25 cellular contexts compared by ENCODE assay signal in genomic region chr2:86258106-86258505, GRCh38. TPM values are rescaled to one million over a fixed set of nuclear protein-coding genes. Genes with fewer than 3 reads are reported as not detected.
A peak's percentile ranks its signal among the peaks of the same experiment; 100 is the strongest.
DNase-seq lines count a peak whose midpoint lies in the region; ATAC-seq, FAIRE-seq and TF ChIP-seq lines count a peak whose summit lies in the region.
"Had no signal": no experiment of that assay in that cellular context is flagged by ENCODE, and none has a peak within 500 bp of the region (broad histone marks: within the 10 kb centered on the region; RNA-seq: fewer than 3 reads in every experiment).

No MANE protein-coding gene starts in this region.

- ATAC-seq in GM23338 (no peak), GM12878 (no peak)

- CTCF ChIA-PET in GM12878 (lab: Yijun Ruan, JAX): no interaction called here

- POLR2A ChIA-PET in GM12878 (lab: Charles Lee): interaction anchor here (1.1 kb wide), 1 partner anchor 17 kb away, joined by 3 read pairs; no protein-coding TSS in a partner anchor

- H3K9me3 ChIP-seq in GM12878 (replicated peaks; ENCODE audit: control insufficient read depth, insufficient read depth, low read length): no peaks in the 10 kb centered on the region
- H3K9me3 ChIP-seq: BE2C, BLaER1 had no signal

- TF ChIP-seq RAD21 in GM12878 (IDR thresholded peaks at IDR 0.05; ENCODE audit: insufficient read depth, low read depth, low read length): no peak

- no peaks in the 10 kb centered on the region for H4K20me1 ChIP-seq in GM23338 (replicated peaks; ENCODE audit: insufficient read depth)
- no peaks in the 10 kb centered on the region for H4K20me1 ChIP-seq in GM12878 (ENCODE audit: control insufficient read depth, insufficient read depth)
- H4K20me1 ChIP-seq: BLaER1 had no signal

- RAD21 ChIA-PET in GM12878 (lab: Charles Lee; ENCODE audit: unreplicated experiment): no interaction called here

- intact Hi-C loops in GM12878 (cut with micrococcal nuclease; ENCODE audit: unreplicated experiment): no loop called here

- H3K9me3 Mint-ChIP-seq in GM23338 (no peaks in the 10 kb centered on the region), neural crest cell (no peaks in the 10 kb centered on the region), mesothelial cell of epicardium (no peaks in the 10 kb centered on the region)
- H3K9me3 Mint-ChIP-seq: CD8-positive, alpha-beta memory T cell had no signal

- H3K27ac ChIP-seq in GM23338 (ENCODE audit: low read depth): no peak overlapping the region
- H3K27ac ChIP-seq in GM12878 (ENCODE audit: control insufficient read depth, insufficient read depth): no peak overlapping the region
- H3K27ac ChIP-seq: BLaER1 had no signal

- DNase-seq in GM23338 (ENCODE audit: low spot score): no peak
- DNase-seq in GM12878 (ENCODE audit: low read depth, low spot score): no peak
- no peak for DNase-seq in neural crest cell (ENCODE audit: low read depth, low spot score)
- no peak for DNase-seq in mesothelial cell of epicardium (ENCODE audit: low spot score in 2 of 2, unreplicated experiment in 2 of 2)
- no peak for DNase-seq in RKO (ENCODE audit: low spot score)
- DNase-seq: 8988T; ACHN; BE2C; C1 segment of cervical spinal cord; CD4-positive, alpha-beta memory T cell; CD4-positive, CD25-positive, alpha-beta regulatory T cell; CD8-positive, alpha-beta memory T cell; COR-L47; DMS 273 treated with DMSO at 0.1 percent for 48 hours; DMS153; DMS53; DMS79; DND-41; EL; GDM1 had no signal

- no peak for FAIRE-seq in GM12878 (lab: Jason Lieb, UNC)
- FAIRE-seq: A204.1, GM12891, GM19239 had no signal

- no peak overlapping the region for H3K9ac ChIP-seq in GM12878 (ENCODE audit: control insufficient read depth, insufficient read depth, low read length)
- H3K9ac ChIP-seq: BLaER1 had no signal

- H3F3A ChIP-seq in GM23338 (replicated peaks; ENCODE audit: low read depth): no peaks in the 10 kb centered on the region

- in situ Hi-C loops in GM12878 (cut with MboI): no loop called here

- no peaks in the 10 kb centered on the region for H3K36me3 ChIP-seq in GM23338 (ENCODE audit: insufficient read depth)
- no peaks in the 10 kb centered on the region for H3K36me3 ChIP-seq in GM12878 (ENCODE audit: control insufficient read depth in 2 of 2, insufficient read depth in 2 of 2, low read length in 1 of 2)
- H3K36me3 ChIP-seq: BE2C, BLaER1 had no signal

- TF ChIP-seq CTCF in GM23338 (conservative IDR thresholded peaks at IDR 0.05; ENCODE audit: low read depth in 2 of 2) (no peak), GM12878 (IDR thresholded peaks at IDR 0.05 in 2 of 3, conservative IDR thresholded peaks at IDR 0.05 in 1 of 3; ENCODE audit: control insufficient read depth in 2 of 3, extremely low read depth in 1 of 3, insufficient read depth in 1 of 3, low read depth in 3 of 3, low read length in 3 of 3) (no peak), neural crest cell (conservative IDR thresholded peaks at IDR 0.05) (no peak), mesothelial cell of epicardium (IDR thresholded peaks at IDR 0.05; ENCODE audit: unreplicated experiment) (no peak)

- no peaks in the 10 kb centered on the region for H3K36me3 Mint-ChIP-seq in GM23338 (ENCODE audit: low read depth)
- peaks cover 3% of the 10 kb centered on the region for H3K36me3 Mint-ChIP-seq in neural crest cell (ENCODE audit: low read depth)
- H3K36me3 Mint-ChIP-seq in mesothelial cell of epicardium: no peaks in the 10 kb centered on the region
- H3K36me3 Mint-ChIP-seq: CD14-positive monocyte; CD4-positive, alpha-beta memory T cell; CD4-positive, CD25-positive, alpha-beta regulatory T cell; CD8-positive, alpha-beta memory T cell had no signal

- H3K27ac Mint-ChIP-seq in GM23338 (peak overlapping the region; percentile 33; the same call in 1 of the 2 replicates), neural crest cell (ENCODE audit: unreplicated experiment) (peak overlapping the region; percentile 13), mesothelial cell of epicardium (no peak overlapping the region)
- H3K27ac Mint-ChIP-seq: CD4-positive, alpha-beta memory T cell had no signal

- SMC1A ChIA-PET in GM12878 (lab: Charles Lee; ENCODE audit: uncharacterized antibody, unreplicated experiment): interaction anchor here (0.8 kb wide), 1 partner anchor 14 kb away, joined by 3 read pairs; no protein-coding TSS in a partner anchor

- H3K4me3 ChIP-seq in GM23338: no peak overlapping the region
- no peak overlapping the region for H3K4me3 ChIP-seq in GM12878
- H3K4me3 ChIP-seq: BLaER1 had no signal

- H3K27me3 ChIP-seq in GM23338 (ENCODE audit: insufficient read depth) (no peaks in the 10 kb centered on the region), GM12878 (replicated peaks in 1 of 2; ENCODE audit: control insufficient read depth in 2 of 2, insufficient read depth in 2 of 2, low read length in 1 of 2) (no peaks in the 10 kb centered on the region)
- H3K27me3 ChIP-seq: BE2C, BLaER1 had no signal

- no TSS peak for BruUV-seq in GM12878 (replicated peaks; lab: Mats Ljungman, UMichigan)

- H3K9me2 ChIP-seq in GM23338 (ENCODE audit: insufficient read depth): peaks cover 11% of the 10 kb centered on the region; the same call in 1 of the 2 replicates

- H3K4me1 ChIP-seq in GM23338 (ENCODE audit: insufficient read depth) (peaks cover 25% of the 10 kb centered on the region), GM12878 (ENCODE audit: control insufficient read depth, insufficient read depth, low read length) (no peaks in the 10 kb centered on the region)
- H3K4me1 ChIP-seq: BE2C, BLaER1 had no signal

- peaks cover 28% of the 10 kb centered on the region for H3K4me1 Mint-ChIP-seq in GM23338
- H3K4me1 Mint-ChIP-seq in neural crest cell: peaks cover 4% of the 10 kb centered on the region
- H3K4me1 Mint-ChIP-seq in mesothelial cell of epicardium: peaks cover 12% of the 10 kb centered on the region
- H3K4me1 Mint-ChIP-seq: CD14-positive monocyte; CD4-positive, alpha-beta memory T cell; CD4-positive, CD25-positive, alpha-beta regulatory T cell; CD8-positive, alpha-beta memory T cell had no signal

- H2AFZ ChIP-seq in GM23338 (no peak overlapping the region), GM12878 (ENCODE audit: control insufficient read depth, low read depth, low read length) (no peak overlapping the region)

- no peak overlapping the region for H3K4me3 Mint-ChIP-seq in GM23338
- no peak overlapping the region for H3K4me3 Mint-ChIP-seq in neural crest cell
- no peak overlapping the region for H3K4me3 Mint-ChIP-seq in mesothelial cell of epicardium
- H3K4me3 Mint-ChIP-seq: CD14-positive monocyte; CD4-positive, alpha-beta memory T cell; CD4-positive, CD25-positive, alpha-beta regulatory T cell; CD8-positive, alpha-beta memory T cell had no signal

- no peaks in the 10 kb centered on the region for H3K79me2 ChIP-seq in GM23338 (replicated peaks; ENCODE audit: insufficient read depth)
- H3K79me2 ChIP-seq in GM12878 (ENCODE audit: control insufficient read depth, insufficient read depth, low read length): no peaks in the 10 kb centered on the region

- no peak for TF ChIP-seq EP300 in GM12878 (IDR thresholded peaks at IDR 0.05; ENCODE audit: borderline replicate concordance in 1 of 2, control insufficient read depth in 1 of 2, low read depth in 2 of 2, low read length in 2 of 2)

- H3K4me2 ChIP-seq in GM23338 (no peak overlapping the region), GM12878 (ENCODE audit: control insufficient read depth, insufficient read depth) (no peak overlapping the region)
- H3K4me2 ChIP-seq: BLaER1 had no signal

- WGBS in GM12878 (ENCODE audit: insufficient coverage, insufficient replicate concordance, low lambda C conversion rate, missing lambda C conversion rate): 65% methylated on average over 2 of the region's 2 CpGs

- no peak for TF ChIP-seq POLR2A in GM12878 (IDR thresholded peaks at IDR 0.05; ENCODE audit: low read depth, low read length)

- H3K27me3 Mint-ChIP-seq in GM23338 (ENCODE audit: insufficient read depth, low read depth, poor library complexity): peaks cover 5% of the 10 kb centered on the region
- H3K27me3 Mint-ChIP-seq in neural crest cell (ENCODE audit: low read depth): no peaks in the 10 kb centered on the region
- peaks cover 9% of the 10 kb centered on the region for H3K27me3 Mint-ChIP-seq in mesothelial cell of epicardium (ENCODE audit: low read depth)

RNA-seq across cellular contexts. Expression of gene MRPL35, which starts 58.8 kb away (rescaled TPM):
- total RNA-seq in GM23338 (2014; rRNA removed; shearing (Covaris generic)): 33.5 and 43.8 TPM in 2 replicates
- polyA plus RNA-seq in GM23338 (2016; fragmentation: Nextera tagmentation; extraction: Ambion mirVana) (57.2 and 62.0 TPM in 2 replicates), GM12878 (2011; rRNA removed) (135 and 153 TPM in 2 replicates), GM12878 (2014; fragmentation: Illumina TruSeq; extraction: Trizol) (156 and 189 TPM in 2 replicates), GM12878 (2014; fragmentation: Nextera tagmentation; extraction: Ambion mirVana) (100 to 1,000 TPM; 156 to 162 TPM), GM12878 (2014; rRNA removed) (82.6 and 109 TPM in 2 replicates), GM12878 (2016; fragmentation: Nextera tagmentation; extraction: Ambion mirVana) (100 to 1,000 TPM; 170 to 180 TPM)
- 20.4 and 20.5 TPM in 2 replicates for total RNA-seq in GM12878 (2013; cell fraction: nucleolus; rRNA removed)
- total RNA-seq in GM12878 (2014; rRNA removed) (58.1 and 72.0 TPM in 2 replicates), GM12878 (2014; rRNA removed; fragmentation: Illumina TruSeq; extraction: Trizol) (109 and 115 TPM in 2 replicates), GM12878 (2021) (64.5 and 67.7 TPM in 2 replicates), neural crest cell (36.9 and 45.7 TPM in 2 replicates), mesothelial cell of epicardium (21.9 to 22.4 TPM (median 22.0 TPM) in 3 replicates)
- 27.1 TPM for polyA plus RNA-seq in GM12878 (2011; ENCODE audit: low read depth)
- 96.7 and 182 TPM in 2 replicates for polyA plus RNA-seq in GM12878 (2011; cell fraction: cytosol; rRNA removed)
- 68.0 and 72.7 TPM in 2 replicates for polyA plus RNA-seq in GM12878 (2011; cell fraction: nucleus; rRNA removed)
- polyA plus RNA-seq in GM12878 (2012): 36.4 and 44.6 TPM in 2 replicates
- polyA minus RNA-seq in GM12878 (2011; rRNA and poly(A)+ RNA removed): 46.5 and 55.7 TPM in 2 replicates
- 17.9 and 20.1 TPM in 2 replicates for polyA minus RNA-seq in GM12878 (2011; cell fraction: cytosol; rRNA and poly(A)+ RNA removed)
- 15.4 and 16.3 TPM in 2 replicates for polyA minus RNA-seq in GM12878 (2011; cell fraction: nucleus; rRNA and poly(A)+ RNA removed)
